21 cellular contexts compared by ENCODE assay signal in the genomic region with DNA sequence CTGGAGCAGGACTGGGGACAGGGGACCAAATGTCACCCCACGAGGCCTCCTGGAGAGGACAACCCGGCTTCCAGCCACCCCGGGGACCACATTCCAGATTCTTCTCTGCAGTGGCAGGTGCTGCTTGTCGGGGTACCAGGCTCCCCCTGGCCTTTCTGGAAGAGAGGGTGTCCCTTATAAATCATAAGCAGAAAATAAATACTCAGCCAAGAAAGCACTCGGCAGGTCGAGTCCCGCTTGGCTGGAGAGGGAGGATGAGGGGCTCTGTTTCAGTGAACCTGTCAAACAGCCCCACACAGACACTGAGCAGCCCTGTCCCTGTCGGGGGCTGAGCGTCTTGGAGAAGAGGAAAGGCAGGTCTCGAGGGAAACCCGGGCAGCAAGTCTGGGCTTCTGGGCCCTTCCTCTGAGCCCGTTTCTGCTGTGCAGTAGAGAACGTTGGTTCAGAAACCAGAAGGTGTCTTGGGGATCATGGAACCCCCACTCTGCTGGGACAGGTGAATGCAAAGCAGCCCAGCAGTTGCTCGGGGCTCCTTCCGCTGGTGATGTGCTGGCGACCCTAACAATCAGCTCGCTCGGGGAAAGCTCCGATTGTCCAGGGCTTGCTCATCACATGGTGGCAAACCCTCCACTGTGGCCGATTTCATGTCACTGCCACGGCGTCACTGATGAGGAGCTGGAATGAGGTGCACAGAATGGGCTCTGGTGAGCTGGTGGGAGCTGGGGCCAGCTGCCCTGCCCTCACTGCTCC.
"Had no signal": no experiment of that assay in that cellular context is flagged by ENCODE, and none has a peak within 500 bp of the region (broad histone marks: within the 10 kb centered on the region; RNA-seq: fewer than 3 reads in every experiment).

No MANE protein-coding gene starts in this region.

- H3K27ac ChIP-seq: dorsolateral prefrontal cortex, heart left ventricle, left ventricle myocardium inferior, neutrophil, stomach, thoracic aorta, uterus had no signal

- DNase-seq: cortex of kidney; effector CD8-positive, alpha-beta T cell; heart left ventricle; hippocampal formation; left ventricle myocardium inferior; mesendoderm; naive B cell; stimulated activated CD4-positive, alpha-beta T cell treated with anti-CD3 and anti-CD28 coated beads, Interleukin-2, amount 100 ng/mL, for 24 hours; stimulated activated CD4-positive, alpha-beta T cell treated with anti-CD3 and anti-CD28 coated beads, Interleukin-4, amount 100 ng/mL, for 4 hours; stimulated activated naive CD4-positive, alpha-beta T cell; stomach; substantia nigra; uterus had no signal

- H3K36me3 ChIP-seq: heart left ventricle, left ventricle myocardium inferior, neutrophil, stomach, thoracic aorta, uterus had no signal

- H3K4me3 Mint-ChIP-seq: naive B cell, nephron, type B pancreatic cell had no signal

- H3K9me3 Mint-ChIP-seq: type B pancreatic cell had no signal

- H3K4me3 ChIP-seq: dorsolateral prefrontal cortex, heart left ventricle, left ventricle myocardium inferior, lung, stomach, thoracic aorta, uterus had no signal

- H3K4me1 ChIP-seq: left ventricle myocardium inferior, uterus had no signal

- H3K4me1 Mint-ChIP-seq: nephron had no signal

- H3K9me3 ChIP-seq: heart left ventricle, left ventricle myocardium inferior, neutrophil, stomach, thoracic aorta, uterus had no signal

- H3K27ac Mint-ChIP-seq: nephron, type B pancreatic cell had no signal

- H3K36me3 Mint-ChIP-seq: naive B cell, type B pancreatic cell had no signal

- ATAC-seq: esophagus mucosa, heart left ventricle, sciatic nerve had no signal
